8 cellular contexts compared by ENCODE assay signal in the genomic region with DNA sequence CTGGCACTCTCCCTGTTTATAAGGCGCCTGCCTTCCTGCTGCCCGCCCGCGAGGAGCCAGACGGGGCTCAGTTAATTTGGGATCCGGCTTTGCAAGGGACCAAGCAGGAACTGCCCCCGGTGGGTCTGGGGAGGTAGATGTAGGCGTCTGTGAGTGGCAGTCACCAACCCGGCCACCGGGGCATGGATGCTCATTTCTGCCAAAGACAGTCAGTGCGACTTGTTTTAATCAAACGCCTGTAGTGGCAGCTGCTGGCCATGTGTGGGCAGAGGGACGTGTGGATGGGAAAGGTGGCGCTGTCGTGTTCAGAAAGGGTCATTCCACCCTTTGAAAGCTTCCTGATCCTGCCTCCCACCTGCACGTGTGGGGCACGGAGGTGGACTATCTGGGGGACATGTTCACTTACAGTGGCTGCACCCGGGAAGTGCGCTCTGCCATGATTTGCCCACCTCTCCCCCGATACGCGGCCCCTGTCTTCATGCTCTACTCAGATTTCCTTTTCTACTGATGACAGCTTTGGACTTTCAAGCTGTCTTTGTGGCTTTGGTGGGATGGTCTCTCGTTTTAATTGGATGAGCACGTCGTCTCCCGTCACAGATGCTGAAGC.
DNase-seq lines count a peak whose midpoint lies in the region; ATAC-seq and TF ChIP-seq lines count a peak whose summit lies in the region.

No MANE protein-coding gene starts in this region.

- intact Hi-C loops in right lobe of liver (cut with DNase I): no loop called here

- TF ChIP-seq CTCF in brain (conservative IDR thresholded peaks at IDR 0.05): peak; percentile 41 to 65
- peak; percentile 39 to 60 (median 52) for TF ChIP-seq CTCF in right lobe of liver (IDR thresholded peaks at IDR 0.05)

- WGBS in right lobe of liver (ENCODE audit: insufficient coverage, low coverage, low lambda C conversion rate, missing lambda C conversion rate): 20% methylated on average over 13 of the region's 26 CpGs

- peak overlapping the region; percentile 76 to 89 (median 82) for H3K4me3 Mint-ChIP-seq in brain

- no peaks in the 10 kb centered on the region for H3K36me3 ChIP-seq in right lobe of liver

- ATAC-seq in right lobe of liver: peak; percentile 49 to 69 (median 56)
- no peak for ATAC-seq in HG03439 (IDR thresholded peaks at IDR 0.05; ENCODE audit: unreplicated experiment)
- no peak for ATAC-seq in GM21717 (IDR thresholded peaks at IDR 0.05; ENCODE audit: unreplicated experiment)
- no peak for ATAC-seq in esophagus mucosa

- H3K27ac ChIP-seq in right lobe of liver: peak overlapping the region in 1 of 3 donors; percentile 37

- peaks cover 12% of the 10 kb centered on the region for H3K27me3 Mint-ChIP-seq in brain

- H3K9me3 Mint-ChIP-seq in brain: peaks cover 0 to 8% (median 3%) of the 10 kb centered on the region in 5 experiments

- DNase-seq in DMS153 (lab: John Stamatoyannopoulos, UW): peak; percentile 66
- DNase-seq in LHCN-M2 (ENCODE audit: low read depth): peak; percentile 52
- DNase-seq in right lobe of liver: peak; percentile 71 to 75 (median 74)
- no peak for DNase-seq in NCI-H446 (lab: John Stamatoyannopoulos, UW)

- no peaks in the 10 kb centered on the region for H3K9me3 ChIP-seq in right lobe of liver

- peaks cover 0 to 61% (median 14%) of the 10 kb centered on the region in 4 donors for H3K4me1 ChIP-seq in right lobe of liver

- peak overlapping the region; percentile 3 to 37 (median 21) for H3K4me3 ChIP-seq in right lobe of liver

- H3K27me3 ChIP-seq in right lobe of liver: no peaks in the 10 kb centered on the region

- peaks cover 7% of the 10 kb centered on the region for H3K36me3 Mint-ChIP-seq in brain

- peaks cover 82% of the 10 kb centered on the region for H3K4me1 Mint-ChIP-seq in brain

- TF ChIP-seq POLR2A in right lobe of liver (IDR thresholded peaks at IDR 0.05): no peak

- H3K27ac Mint-ChIP-seq in brain: peak overlapping the region; percentile 52 to 87 (median 85)

Comparison
In these comparisons a context has a peak if more than half of its experiments do, and no peak if none do; other contexts are left out.
1. DNase-seq: peak in DMS153 (single experiment), LHCN-M2 (single experiment) and right lobe of liver (3 of 3); none in NCI-H446 (0 of 2).
2. ATAC-seq: peak in right lobe of liver (4 of 4); none in HG03439 (single experiment), GM21717 (single experiment) and esophagus mucosa (single experiment).